Comparison of ENCODE assay signal across 8 cellular contexts in genomic region chr6:41182069-41183034, GRCh38. TPM values are rescaled to one million over a fixed set of nuclear protein-coding genes. Genes with fewer than 3 reads are reported as not detected.
DNase-seq lines count a peak whose midpoint lies in the region; ATAC-seq and TF ChIP-seq lines count a peak whose summit lies in the region.

No MANE protein-coding gene starts in this region.

- TF ChIP-seq POLR2A in esophagus squamous epithelium (IDR thresholded peaks at IDR 0.05) = no peak

- no peaks in the 10 kb centered on the region for H3K9me3 ChIP-seq in esophagus squamous epithelium

- H3K36me3 ChIP-seq in esophagus squamous epithelium = no peaks in the 10 kb centered on the region

- H3K9me3 Mint-ChIP-seq in nephron = no peaks in the 10 kb centered on the region

- no peaks in the 10 kb centered on the region for H3K4me1 Mint-ChIP-seq in nephron

- H3K4me3 ChIP-seq in esophagus squamous epithelium = no peak overlapping the region

- H3K4me3 Mint-ChIP-seq in nephron = no peak overlapping the region

- H3K36me3 Mint-ChIP-seq in nephron (ENCODE audit: low read depth) = no peaks in the 10 kb centered on the region

- H3K4me1 ChIP-seq in esophagus squamous epithelium = no peaks in the 10 kb centered on the region

- no peak overlapping the region for H3K27ac Mint-ChIP-seq in nephron

- DNase-seq in EH (ENCODE audit: low read depth) = peak; percentile 70
- peak; percentile 66 for DNase-seq in NCI-H510A (lab: John Stamatoyannopoulos, UW)
- peak; percentile 61 for DNase-seq in activated CD4-positive, alpha-beta T cell treated with anti-CD3 and anti-CD28 coated beads for 48 hours
- no peak for DNase-seq in esophagus squamous epithelium (lab: John Stamatoyannopoulos, UW)
- DNase-seq in NCI-H2107 (lab: John Stamatoyannopoulos, UW) = no peak

- TF ChIP-seq CTCF in esophagus squamous epithelium (IDR thresholded peaks at IDR 0.05) = peak in 5 of 6 experiments; percentile 30 to 55 (median 42)
- TF ChIP-seq CTCF in nephron (IDR thresholded peaks at IDR 0.05; ENCODE audit: unreplicated experiment in 3 of 3) = peak; percentile 44 to 58 (median 48)

- intact Hi-C loops in esophagus squamous epithelium (cut with DNase I) = no loop called here

- no peak overlapping the region for H3K27ac ChIP-seq in esophagus squamous epithelium

- H3K27me3 Mint-ChIP-seq in nephron (ENCODE audit: low read depth) = peaks cover 5% of the 10 kb centered on the region

- H3K27me3 ChIP-seq in esophagus squamous epithelium = peaks cover 0 to 19% (median 0%) of the 10 kb centered on the region in 4 donors

- WGBS in esophagus squamous epithelium, 2 donors = 61 to 67% methylated on average over 4 of the region's 4 CpGs

- ATAC-seq in HG02759 (IDR thresholded peaks at IDR 0.05; ENCODE audit: unreplicated experiment) = peak; percentile 60
- no peak for ATAC-seq in GM19395 (IDR thresholded peaks at IDR 0.05; ENCODE audit: unreplicated experiment)

RNA-seq across cellular contexts. Expression of gene TREML2, which starts 18.6 kb away (rescaled TPM):
- under 1 TPM in 1 of 4 donors, not detected in 3; 0.26 TPM for total RNA-seq in esophagus squamous epithelium

RNA-seq across cellular contexts. Expression of gene TREM2, which starts 19.4 kb away (rescaled TPM):
- total RNA-seq in esophagus squamous epithelium = 1 to 10 TPM in 1 of 4 donors, under 1 TPM in 2, not detected in 1; 0.70 to 7.3 (median 0.95) TPM

RNA-seq across cellular contexts. Expression of gene TREML1, which starts 28.2 kb away (rescaled TPM):
- total RNA-seq in esophagus squamous epithelium = not detected

RNA-seq across cellular contexts. Expression of gene TREML4, which starts 45.8 kb away (rescaled TPM):
- total RNA-seq in esophagus squamous epithelium = not detected

Comparison
In these comparisons a context has a peak if more than half of its experiments do, and no peak if none do; other contexts are left out.
1. DNase-seq: peak in EH (single experiment), NCI-H510A (single experiment) and activated CD4-positive, alpha-beta T cell treated with anti-CD3 and anti-CD28 coated beads for 48 hours (single experiment); none in esophagus squamous epithelium (single experiment) and NCI-H2107 (single experiment).